8 cellular contexts compared by ENCODE assay signal in genomic region chr5:177022386-177023246, GRCh38. TPM values are rescaled to one million over a fixed set of nuclear protein-coding genes. Genes with fewer than 3 reads are reported as not detected.
DNase-seq lines count a peak whose midpoint lies in the region; ATAC-seq and TF ChIP-seq lines count a peak whose summit lies in the region.

Gene ZNF346, plus strand, starts transcription at chr5:177022696. Its CDS starts 43 bp downstream, at chr5:177022739.

- peaks cover 30% of the 10 kb centered on the region for H3K4me1 Mint-ChIP-seq in chondrocyte (ENCODE audit: low read depth)

- no peaks in the 10 kb centered on the region for H3K9me3 Mint-ChIP-seq in chondrocyte (ENCODE audit: low read depth)

- no peaks in the 10 kb centered on the region for H3K27me3 Mint-ChIP-seq in chondrocyte (ENCODE audit: low read depth)

- H3K4me3 Mint-ChIP-seq in chondrocyte (ENCODE audit: unreplicated experiment), result peak within 1 kb of the TSS; percentile 90

- peak; percentile 88 for ATAC-seq in HG03439 (IDR thresholded peaks at IDR 0.05; ENCODE audit: unreplicated experiment)

- peak; percentile 90 for TF ChIP-seq POLR2A in GM19193 (IDR thresholded peaks at IDR 0.05; ENCODE audit: extremely low read depth, insufficient read depth, insufficient read length)

- peak; percentile 82 for TF ChIP-seq CTCF in chondrocyte (IDR thresholded peaks at IDR 0.05)

- no peaks in the 10 kb centered on the region for H3K36me3 Mint-ChIP-seq in chondrocyte (ENCODE audit: low read depth)

- DNase-seq in Ammon's horn (ENCODE audit: low spot score) (peak; percentile 93), NCI-H510A treated with DMSO at 0.1 percent for 48 hours (lab: John Stamatoyannopoulos, UW) (peak; percentile 81), chondrocyte (ENCODE audit: low spot score) (no peak), kidney glomerular epithelial cell (lab: John Stamatoyannopoulos, UW) (peak; percentile 93)
- DNase-seq in activated CD4-positive, alpha-beta T cell treated with anti-CD3 and anti-CD28 coated beads for 24 hours (ENCODE audit: low read depth in 2 of 2), result peak; percentile 86 to 90
- DNase-seq in stimulated activated CD4-positive, alpha-beta T cell treated with anti-CD3 and anti-CD28 coated beads, Interleukin-15, amount 100 ng/mL, for 48 hours (ENCODE audit: low read depth in 2 of 2), result peak; percentile 89 to 94

- peak within 1 kb of the TSS; percentile 89 for H3K27ac Mint-ChIP-seq in chondrocyte (ENCODE audit: unreplicated experiment)

RNA-seq across cellular contexts. Expression of gene ZNF346, which starts in this region (rescaled TPM):
- 15.1 to 24.1 TPM (median 16.4 TPM) in 3 replicates for total RNA-seq in chondrocyte
